ENCODE assay signal across 1 cellular context in the genomic region with DNA sequence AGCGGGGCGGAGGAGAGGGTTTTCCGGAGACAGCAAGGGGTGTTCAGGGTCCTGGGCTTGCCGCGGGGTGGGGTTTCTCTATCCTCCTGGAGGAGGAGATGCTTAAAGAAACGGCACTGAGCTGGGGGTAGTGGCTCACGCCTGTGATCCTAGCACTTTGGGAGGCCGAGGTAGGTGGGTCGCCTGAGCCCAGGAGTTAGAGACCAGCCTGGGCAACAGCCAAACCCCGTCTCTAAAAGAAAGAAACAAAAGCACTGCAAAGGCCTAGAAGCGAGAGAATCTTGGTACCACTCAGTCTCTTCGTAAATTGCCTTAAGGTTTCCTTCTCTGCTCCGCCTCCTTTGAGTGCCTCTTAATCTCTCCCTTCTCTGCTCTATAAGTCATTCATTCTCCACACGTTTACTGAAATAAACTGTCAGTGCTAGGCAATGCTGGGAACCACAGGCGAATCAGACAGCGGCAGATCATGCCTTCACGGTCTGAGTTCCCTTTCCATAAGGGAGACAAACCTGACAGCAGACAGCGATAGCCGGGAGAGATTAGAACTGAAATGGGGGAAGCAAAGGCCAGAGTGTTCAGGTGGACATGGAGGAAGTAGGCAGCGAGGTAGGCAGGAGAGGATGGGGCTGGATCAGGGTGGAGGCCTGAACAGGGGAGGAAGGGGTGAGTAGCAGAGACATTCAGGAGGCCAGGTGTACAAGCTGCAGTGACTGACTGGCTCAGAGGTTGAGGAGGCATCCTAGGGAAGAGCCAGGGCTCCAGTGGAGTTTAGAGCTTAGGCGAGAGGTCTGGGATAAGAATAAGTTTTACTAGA.
TF ChIP-seq lines count a peak whose summit lies in the region.

No MANE protein-coding gene starts in this region.

TF ChIP-seq in GM23338, 12 proteins besides CTCF, POLR2A, EP300 and RAD21:
- TF ChIP-seq, protein P1, sequence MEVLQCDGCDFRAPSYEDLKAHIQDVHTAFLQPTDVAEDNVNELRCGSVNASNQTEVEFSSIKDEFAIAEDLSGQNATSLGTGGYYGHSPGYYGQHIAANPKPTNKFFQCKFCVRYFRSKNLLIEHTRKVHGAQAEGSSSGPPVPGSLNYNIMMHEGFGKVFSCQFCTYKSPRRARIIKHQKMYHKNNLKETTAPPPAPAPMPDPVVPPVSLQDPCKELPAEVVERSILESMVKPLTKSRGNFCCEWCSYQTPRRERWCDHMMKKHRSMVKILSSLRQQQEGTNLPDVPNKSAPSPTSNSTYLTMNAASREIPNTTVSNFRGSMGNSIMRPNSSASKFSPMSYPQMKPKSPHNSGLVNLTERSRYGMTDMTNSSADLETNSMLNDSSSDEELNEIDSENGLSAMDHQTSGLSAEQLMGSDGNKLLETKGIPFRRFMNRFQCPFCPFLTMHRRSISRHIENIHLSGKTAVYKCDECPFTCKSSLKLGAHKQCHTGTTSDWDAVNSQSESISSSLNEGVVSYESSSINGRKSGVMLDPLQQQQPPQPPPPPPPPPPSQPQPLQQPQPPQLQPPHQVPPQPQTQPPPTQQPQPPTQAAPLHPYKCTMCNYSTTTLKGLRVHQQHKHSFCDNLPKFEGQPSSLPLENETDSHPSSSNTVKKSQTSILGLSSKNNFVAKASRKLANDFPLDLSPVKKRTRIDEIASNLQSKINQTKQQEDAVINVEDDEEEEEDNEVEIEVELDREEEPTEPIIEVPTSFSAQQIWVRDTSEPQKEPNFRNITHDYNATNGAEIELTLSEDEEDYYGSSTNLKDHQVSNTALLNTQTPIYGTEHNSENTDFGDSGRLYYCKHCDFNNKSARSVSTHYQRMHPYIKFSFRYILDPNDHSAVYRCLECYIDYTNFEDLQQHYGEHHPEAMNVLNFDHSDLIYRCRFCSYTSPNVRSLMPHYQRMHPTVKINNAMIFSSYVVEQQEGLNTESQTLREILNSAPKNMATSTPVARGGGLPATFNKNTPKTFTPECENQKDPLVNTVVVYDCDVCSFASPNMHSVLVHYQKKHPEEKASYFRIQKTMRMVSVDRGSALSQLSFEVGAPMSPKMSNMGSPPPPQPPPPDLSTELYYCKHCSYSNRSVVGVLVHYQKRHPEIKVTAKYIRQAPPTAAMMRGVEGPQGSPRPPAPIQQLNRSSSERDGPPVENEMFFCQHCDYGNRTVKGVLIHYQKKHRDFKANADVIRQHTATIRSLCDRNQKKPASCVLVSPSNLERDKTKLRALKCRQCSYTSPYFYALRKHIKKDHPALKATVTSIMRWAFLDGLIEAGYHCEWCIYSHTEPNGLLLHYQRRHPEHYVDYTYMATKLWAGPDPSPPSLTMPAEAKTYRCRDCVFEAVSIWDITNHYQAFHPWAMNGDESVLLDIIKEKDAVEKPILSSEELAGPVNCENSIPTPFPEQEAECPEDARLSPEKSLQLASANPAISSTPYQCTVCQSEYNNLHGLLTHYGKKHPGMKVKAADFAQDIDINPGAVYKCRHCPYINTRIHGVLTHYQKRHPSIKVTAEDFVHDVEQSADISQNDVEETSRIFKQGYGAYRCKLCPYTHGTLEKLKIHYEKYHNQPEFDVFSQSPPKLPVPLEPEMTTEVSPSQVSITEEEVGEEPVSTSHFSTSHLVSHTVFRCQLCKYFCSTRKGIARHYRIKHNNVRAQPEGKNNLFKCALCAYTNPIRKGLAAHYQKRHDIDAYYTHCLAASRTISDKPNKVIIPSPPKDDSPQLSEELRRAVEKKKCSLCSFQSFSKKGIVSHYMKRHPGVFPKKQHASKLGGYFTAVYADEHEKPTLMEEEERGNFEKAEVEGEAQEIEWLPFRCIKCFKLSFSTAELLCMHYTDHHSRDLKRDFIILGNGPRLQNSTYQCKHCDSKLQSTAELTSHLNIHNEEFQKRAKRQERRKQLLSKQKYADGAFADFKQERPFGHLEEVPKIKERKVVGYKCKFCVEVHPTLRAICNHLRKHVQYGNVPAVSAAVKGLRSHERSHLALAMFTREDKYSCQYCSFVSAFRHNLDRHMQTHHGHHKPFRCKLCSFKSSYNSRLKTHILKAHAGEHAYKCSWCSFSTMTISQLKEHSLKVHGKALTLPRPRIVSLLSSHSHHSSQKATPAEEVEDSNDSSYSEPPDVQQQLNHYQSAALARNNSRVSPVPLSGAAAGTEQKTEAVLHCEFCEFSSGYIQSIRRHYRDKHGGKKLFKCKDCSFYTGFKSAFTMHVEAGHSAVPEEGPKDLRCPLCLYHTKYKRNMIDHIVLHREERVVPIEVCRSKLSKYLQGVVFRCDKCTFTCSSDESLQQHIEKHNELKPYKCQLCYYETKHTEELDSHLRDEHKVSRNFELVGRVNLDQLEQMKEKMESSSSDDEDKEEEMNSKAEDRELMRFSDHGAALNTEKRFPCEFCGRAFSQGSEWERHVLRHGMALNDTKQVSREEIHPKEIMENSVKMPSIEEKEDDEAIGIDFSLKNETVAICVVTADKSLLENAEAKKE (CRISPR knock-in tag; IDR thresholded peaks at IDR 0.05), result no peak
- TF ChIP-seq NANOG (IDR thresholded peaks at IDR 0.05; ENCODE audit: borderline replicate concordance), result no peak
- TF ChIP-seq POLR2AphosphoS5 (IDR thresholded peaks at IDR 0.05; ENCODE audit: low read depth), result no peak
- TF ChIP-seq, protein P2, sequence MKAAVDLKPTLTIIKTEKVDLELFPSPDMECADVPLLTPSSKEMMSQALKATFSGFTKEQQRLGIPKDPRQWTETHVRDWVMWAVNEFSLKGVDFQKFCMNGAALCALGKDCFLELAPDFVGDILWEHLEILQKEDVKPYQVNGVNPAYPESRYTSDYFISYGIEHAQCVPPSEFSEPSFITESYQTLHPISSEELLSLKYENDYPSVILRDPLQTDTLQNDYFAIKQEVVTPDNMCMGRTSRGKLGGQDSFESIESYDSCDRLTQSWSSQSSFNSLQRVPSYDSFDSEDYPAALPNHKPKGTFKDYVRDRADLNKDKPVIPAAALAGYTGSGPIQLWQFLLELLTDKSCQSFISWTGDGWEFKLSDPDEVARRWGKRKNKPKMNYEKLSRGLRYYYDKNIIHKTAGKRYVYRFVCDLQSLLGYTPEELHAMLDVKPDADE (IDR thresholded peaks at IDR 0.05), result no peak
- TF ChIP-seq JUNB (IDR thresholded peaks at IDR 0.05; ENCODE audit: unreplicated experiment), result no peak
- TF ChIP-seq ZNF331 (CRISPR knock-in tag; IDR thresholded peaks at IDR 0.05; ENCODE audit: low read depth), result no peak
- TF ChIP-seq ZNF114 (CRISPR knock-in tag; IDR thresholded peaks at IDR 0.05), result no peak
- TF ChIP-seq EZH2phosphoT487 (IDR thresholded peaks at IDR 0.05; ENCODE audit: unreplicated experiment), result no peak
